Comparison of ENCODE assay signal across 8 cellular contexts in genomic region chr9:94014066-94014654, GRCh38. TPM values are rescaled to one million over a fixed set of nuclear protein-coding genes. Genes with fewer than 3 reads are reported as not detected.
DNase-seq lines count a peak whose midpoint lies in the region; ATAC-seq and TF ChIP-seq lines count a peak whose summit lies in the region.

No MANE protein-coding gene starts in this region.

- no peak overlapping the region for H3K27ac Mint-ChIP-seq in activated CD4-positive, alpha-beta T cell treated with anti-CD3 and anti-CD28 coated beads for 36 hours

- H3K27me3 Mint-ChIP-seq in activated CD4-positive, alpha-beta T cell treated with anti-CD3 and anti-CD28 coated beads for 36 hours, result no peaks in the 10 kb centered on the region

- peaks cover 18% of the 10 kb centered on the region for H3K4me1 Mint-ChIP-seq in activated CD4-positive, alpha-beta T cell treated with anti-CD3 and anti-CD28 coated beads for 36 hours

- H3K36me3 Mint-ChIP-seq in activated CD4-positive, alpha-beta T cell treated with anti-CD3 and anti-CD28 coated beads for 36 hours (ENCODE audit: low read depth), result no peaks in the 10 kb centered on the region

- no peak overlapping the region for H3K4me3 Mint-ChIP-seq in activated CD4-positive, alpha-beta T cell treated with anti-CD3 and anti-CD28 coated beads for 36 hours

- no peak overlapping the region for H3K27ac ChIP-seq in RWPE1

- no peaks in the 10 kb centered on the region for H3K9me3 ChIP-seq in HAP-1

- TF ChIP-seq CTCF in BJ (IDR thresholded peaks at IDR 0.05; ENCODE audit: insufficient read depth, low read depth, low read length) (peak; percentile 71), RWPE1 (conservative IDR thresholded peaks at IDR 0.05; ENCODE audit: low read depth) (peak; percentile 87), foreskin fibroblast (IDR thresholded peaks at IDR 0.05; ENCODE audit: low read depth, low read length) (peak; percentile 75)

- no peaks in the 10 kb centered on the region for H3K9me3 Mint-ChIP-seq in activated CD4-positive, alpha-beta T cell treated with anti-CD3 and anti-CD28 coated beads for 36 hours (ENCODE audit: low read depth)

- H3K27me3 ChIP-seq in BJ (ENCODE audit: control insufficient read depth, insufficient read depth, low read length), result peaks cover 7% of the 10 kb centered on the region; the same call in 1 of the 2 replicates
- H3K27me3 ChIP-seq in HAP-1 (ENCODE audit: low read depth), result no peaks in the 10 kb centered on the region

- H3K4me3 ChIP-seq in BJ (ENCODE audit: low read depth, low read length) (no peak overlapping the region), HAP-1 (no peak overlapping the region), foreskin fibroblast (ENCODE audit: low read depth in 1 of 2, low read length in 2 of 2) (no peak overlapping the region)

- CTCF ChIA-PET in BJ (lab: Yijun Ruan, JAX) (interaction anchor here (0.6 to 6.4 kb wide), 18 partner anchors 11 to 871 kb away, joined by 3 to 129 read pairs (median 4); partner anchors contain the start of gene ZNF169), RWPE1 (lab: Yijun Ruan, JAX) (interaction anchor here (0.5 to 3.8 kb wide), 39 partner anchors 9 to 1641 kb away, joined by 3 to 68 read pairs (median 4); partner anchors contain the start of gene PTPDC1)
- CTCF ChIA-PET in activated CD4-positive, alpha-beta T cell treated with anti-CD3 and anti-CD28 coated beads for 36 hours (lab: Charles Lee), result interaction anchor here (0.6 to 5.5 kb wide), 17 partner anchors 10 to 1421 kb away, joined by 3 to 50 read pairs (median 4); no protein-coding TSS in a partner anchor

- in situ Hi-C loops in HAP-1 (cut with MboI; ENCODE audit: low sequenced_read_pairs), result no loop called here

- no peak for ATAC-seq in activated CD4-positive, alpha-beta T cell treated with anti-CD3 and anti-CD28 coated beads for 36 hours
- no peak for ATAC-seq in HG03025 (IDR thresholded peaks at IDR 0.05; ENCODE audit: low FRiP score, unreplicated experiment)

- no peaks in the 10 kb centered on the region for H3K4me1 ChIP-seq in HAP-1

- intact Hi-C loops in activated CD4-positive, alpha-beta T cell treated with anti-CD3 and anti-CD28 coated beads for 36 hours (cut with DNase I, micrococcal nuclease), result loop anchor here (1.0 kb wide), 1 partner anchor 199 kb away; no protein-coding TSS in a partner anchor

- POLR2A ChIA-PET in BJ (lab: Charles Lee), result interaction anchor here (0.6 kb wide), 1 partner anchor 245 kb away, joined by 3 read pairs; no protein-coding TSS in a partner anchor
- POLR2A ChIA-PET in RWPE1 (lab: Yijun Ruan, JAX; ENCODE audit: low non-redundant PET), result no interaction called here
- POLR2A ChIA-PET in activated CD4-positive, alpha-beta T cell treated with anti-CD3 and anti-CD28 coated beads for 36 hours (lab: Charles Lee), result interaction anchor here (0.7 kb wide), 1 partner anchor 27 kb away, joined by 4 read pairs; no protein-coding TSS in a partner anchor

- DNase-seq in BJ (ENCODE audit: low read depth), result no peak
- peak; percentile 27 to 37 for DNase-seq in HAP-1 (ENCODE audit: low spot score in 2 of 2)
- DNase-seq in RWPE1 (ENCODE audit: low spot score), result peak; percentile 73
- DNase-seq in foreskin fibroblast, result peak in 1 of 2 donors; percentile 62
- peak; percentile 49 for DNase-seq in superior temporal gyrus (ENCODE audit: extremely low spot score)
- DNase-seq in NCI-H1048 (lab: John Stamatoyannopoulos, UW), result no peak
- DNase-seq in activated CD4-positive, alpha-beta T cell treated with anti-CD3 and anti-CD28 coated beads for 36 hours, result no peak

- H3K36me3 ChIP-seq in BJ (ENCODE audit: control insufficient read depth, insufficient read depth, low read length) (no peaks in the 10 kb centered on the region), HAP-1 (replicated peaks) (no peaks in the 10 kb centered on the region)

RNA-seq across cellular contexts. Expression of gene BARX1, which starts 59.0 kb away (rescaled TPM):
- polyA plus RNA-seq in BJ (2011; rRNA removed), result not detected in 2 replicates
- not detected in 2 replicates for polyA minus RNA-seq in BJ (2011; rRNA and poly(A)+ RNA removed)
- total RNA-seq in activated CD4-positive, alpha-beta T cell treated with anti-CD3 and anti-CD28 coated beads for 36 hours, result 1 to 10 TPM; 1.8 to 1.9 TPM

Comparison
In these comparisons a context has a peak if more than half of its experiments do, and no peak if none do; other contexts are left out.
1. DNase-seq: peak in HAP-1 (2 of 2), RWPE1 (single experiment) and superior temporal gyrus (single experiment); none in BJ (single experiment), NCI-H1048 (single experiment) and activated CD4-positive, alpha-beta T cell treated with anti-CD3 and anti-CD28 coated beads for 36 hours (single experiment).
2. Peak in every context shown above with its lines, with median percentiles within 50 percentile points of each other: CTCF ChIP-seq.